In the genomic region with DNA sequence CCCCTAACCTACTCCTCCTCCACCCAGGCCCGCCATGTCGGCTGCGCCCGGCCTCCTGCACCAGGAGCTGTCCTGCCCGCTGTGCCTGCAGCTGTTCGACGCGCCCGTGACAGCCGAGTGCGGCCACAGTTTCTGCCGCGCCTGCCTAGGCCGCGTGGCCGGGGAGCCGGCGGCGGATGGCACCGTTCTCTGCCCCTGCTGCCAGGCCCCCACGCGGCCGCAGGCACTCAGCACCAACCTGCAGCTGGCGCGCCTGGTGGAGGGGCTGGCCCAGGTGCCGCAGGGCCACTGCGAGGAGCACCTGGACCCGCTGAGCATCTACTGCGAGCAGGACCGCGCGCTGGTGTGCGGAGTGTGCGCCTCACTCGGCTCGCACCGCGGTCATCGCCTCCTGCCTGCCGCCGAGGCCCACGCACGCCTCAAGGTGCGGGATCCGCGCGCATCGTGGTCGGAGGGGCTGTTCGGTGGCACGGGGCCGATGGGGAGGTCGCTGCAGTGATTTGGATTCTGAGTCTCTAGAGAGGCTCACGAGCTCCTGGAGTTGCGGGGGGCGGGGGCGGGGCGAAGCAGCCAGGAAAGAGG, we compare ENCODE assay signal across 1 cellular context.
TF ChIP-seq lines count a peak whose summit lies in the region.

No MANE protein-coding gene starts in this region.

TF ChIP-seq in HCT116, 20 proteins besides CTCF, POLR2A, EP300 and RAD21 (continued from another document):
- TF ChIP-seq, protein P1, sequence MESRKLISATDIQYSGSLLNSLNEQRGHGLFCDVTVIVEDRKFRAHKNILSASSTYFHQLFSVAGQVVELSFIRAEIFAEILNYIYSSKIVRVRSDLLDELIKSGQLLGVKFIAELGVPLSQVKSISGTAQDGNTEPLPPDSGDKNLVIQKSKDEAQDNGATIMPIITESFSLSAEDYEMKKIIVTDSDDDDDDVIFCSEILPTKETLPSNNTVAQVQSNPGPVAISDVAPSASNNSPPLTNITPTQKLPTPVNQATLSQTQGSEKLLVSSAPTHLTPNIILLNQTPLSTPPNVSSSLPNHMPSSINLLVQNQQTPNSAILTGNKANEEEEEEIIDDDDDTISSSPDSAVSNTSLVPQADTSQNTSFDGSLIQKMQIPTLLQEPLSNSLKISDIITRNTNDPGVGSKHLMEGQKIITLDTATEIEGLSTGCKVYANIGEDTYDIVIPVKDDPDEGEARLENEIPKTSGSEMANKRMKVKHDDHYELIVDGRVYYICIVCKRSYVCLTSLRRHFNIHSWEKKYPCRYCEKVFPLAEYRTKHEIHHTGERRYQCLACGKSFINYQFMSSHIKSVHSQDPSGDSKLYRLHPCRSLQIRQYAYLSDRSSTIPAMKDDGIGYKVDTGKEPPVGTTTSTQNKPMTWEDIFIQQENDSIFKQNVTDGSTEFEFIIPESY (IDR thresholded peaks at IDR 0.05; ENCODE audit: extremely low read depth, insufficient replicate concordance, low read length), result no peak
